In genomic region chr2:231187736-231188505, GRCh38 we compare ENCODE assay signal across 14 cellular contexts. TPM values are rescaled to one million over a fixed set of nuclear protein-coding genes. Genes with fewer than 3 reads are reported as not detected.
DNase-seq lines count a peak whose midpoint lies in the region; ATAC-seq and TF ChIP-seq lines count a peak whose summit lies in the region.
"Had no signal": no experiment of that assay in that cellular context is flagged by ENCODE, and none has a peak within 500 bp of the region (broad histone marks: within the 10 kb centered on the region; RNA-seq: fewer than 3 reads in every experiment).

No MANE protein-coding gene starts in this region.

- ATAC-seq in heart left ventricle (peak; percentile 36 to 69 (median 58)), gastrocnemius medialis (peak in 1 of 2 donors; percentile 55), GM21367 (IDR thresholded peaks at IDR 0.05; ENCODE audit: unreplicated experiment) (no peak)

- H3K27ac ChIP-seq in ascending aorta = peak overlapping the region; percentile 96 to 98
- H3K27ac ChIP-seq in heart left ventricle = peak overlapping the region in 10 of 12 donors; percentile 26 to 95 (median 84)
- peak overlapping the region; percentile 52 to 90 (median 61) for H3K27ac ChIP-seq in gastrocnemius medialis

- DNase-seq in EL (peak; percentile 29), ascending aorta (ENCODE audit: low spot score in 2 of 2) (peak; percentile 60 to 93), heart left ventricle (peak in 4 of 5 donors; percentile 55 to 80 (median 72)), gastrocnemius medialis (peak in 1 of 2 donors; percentile 38), 8988T (no peak), NCI-H2227 (lab: John Stamatoyannopoulos, UW; ENCODE audit: unreplicated experiment) (no peak), HK-2 (ENCODE audit: unreplicated experiment) (no peak)
- DNase-seq: activated CD4-positive, alpha-beta T cell treated with anti-CD3 and anti-CD28 coated beads, Interleukin-2, amount 50 U/mL, for 4 hours; activated naive CD4-positive, alpha-beta T cell treated with anti-CD3 and anti-CD28 coated beads for 36 hours; CD8-positive, alpha-beta memory T cell; effector CD8-positive, alpha-beta T cell; H9; NCI-H2029 treated with DMSO at 0.1 percent for 48 hours had no signal

- H3K4me1 ChIP-seq in ascending aorta (peaks cover 31 to 62% of the 10 kb centered on the region in 2 donors), heart left ventricle (peaks cover 3 to 70% (median 36%) of the 10 kb centered on the region in 12 donors), gastrocnemius medialis (peaks cover 10 to 11% of the 10 kb centered on the region in 2 donors)

- H3K27me3 ChIP-seq in ascending aorta (no peaks in the 10 kb centered on the region), heart left ventricle (peaks cover 0 to 6% (median 0%) of the 10 kb centered on the region in 9 donors), gastrocnemius medialis (no peaks in the 10 kb centered on the region)

- H3K4me3 ChIP-seq in ascending aorta = no peak overlapping the region
- H3K4me3 ChIP-seq in heart left ventricle = no peak overlapping the region
- H3K4me3 ChIP-seq in gastrocnemius medialis = no peak overlapping the region

- TF ChIP-seq CTCF in ascending aorta (IDR thresholded peaks at IDR 0.05) (no peak), heart left ventricle (IDR thresholded peaks at IDR 0.05) (no peak), gastrocnemius medialis (IDR thresholded peaks at IDR 0.05 in 4 of 5, conservative IDR thresholded peaks at IDR 0.05 in 1 of 5) (no peak)

- TF ChIP-seq POLR2A in heart left ventricle (IDR thresholded peaks at IDR 0.05) (no peak), gastrocnemius medialis (IDR thresholded peaks at IDR 0.05) (peak in 1 of 2 donors; percentile 14)

- in situ Hi-C loops in gastrocnemius medialis (cut with MboI; ENCODE audit: low sequenced_read_pairs in 4 of 4) = no loop called here

- 74 to 76% (median 75%) methylated on average over 17 to 18 of the region's 18 CpGs for WGBS in heart left ventricle, 4 donors

- H3K36me3 ChIP-seq in ascending aorta = no peaks in the 10 kb centered on the region
- H3K36me3 ChIP-seq in heart left ventricle = no peaks in the 10 kb centered on the region
- H3K36me3 ChIP-seq in gastrocnemius medialis = no peaks in the 10 kb centered on the region

- intact Hi-C loops in ascending aorta (cut with DNase I) = loop anchor here (5.0 to 10.0 kb wide), 2 partner anchors 34 to 417 kb away; no protein-coding TSS in a partner anchor
- intact Hi-C loops in heart left ventricle (cut with DNase I) = no loop called here
- intact Hi-C loops in gastrocnemius medialis (cut with DNase I; ENCODE audit: low total_unique reads) = no loop called here

- H3K9me3 ChIP-seq in ascending aorta (no peaks in the 10 kb centered on the region), heart left ventricle (no peaks in the 10 kb centered on the region), gastrocnemius medialis (no peaks in the 10 kb centered on the region)

RNA-seq across cellular contexts. Expression of gene ARMC9, which starts 10.5 kb away (rescaled TPM):
- total RNA-seq in ascending aorta = 3.3 TPM
- 1 to 10 TPM; 1.3 to 4.7 (median 3.4) TPM for total RNA-seq in heart left ventricle
- 1 to 10 TPM in 1 of 2 donors, under 1 TPM in 1; 0.95 to 2.4 TPM for polyA plus RNA-seq in heart left ventricle
- total RNA-seq in gastrocnemius medialis = 1 to 10 TPM in 2 of 4 donors, under 1 TPM in 2; 0.20 to 7.2 (median 3.2) TPM

Comparison
In these comparisons a context has a peak if more than half of its experiments do, and no peak if none do; other contexts are left out.
1. DNase-seq: peak in EL (single experiment), ascending aorta (2 of 2) and heart left ventricle (4 of 5); none in 8988T (single experiment), NCI-H2227 (single experiment) and HK-2 (single experiment).
2. Peak in every context shown above with its lines, with median percentiles within 50 percentile points of each other: H3K27ac ChIP-seq.